ENCODE assay signal across 23 cellular contexts in the genomic region with DNA sequence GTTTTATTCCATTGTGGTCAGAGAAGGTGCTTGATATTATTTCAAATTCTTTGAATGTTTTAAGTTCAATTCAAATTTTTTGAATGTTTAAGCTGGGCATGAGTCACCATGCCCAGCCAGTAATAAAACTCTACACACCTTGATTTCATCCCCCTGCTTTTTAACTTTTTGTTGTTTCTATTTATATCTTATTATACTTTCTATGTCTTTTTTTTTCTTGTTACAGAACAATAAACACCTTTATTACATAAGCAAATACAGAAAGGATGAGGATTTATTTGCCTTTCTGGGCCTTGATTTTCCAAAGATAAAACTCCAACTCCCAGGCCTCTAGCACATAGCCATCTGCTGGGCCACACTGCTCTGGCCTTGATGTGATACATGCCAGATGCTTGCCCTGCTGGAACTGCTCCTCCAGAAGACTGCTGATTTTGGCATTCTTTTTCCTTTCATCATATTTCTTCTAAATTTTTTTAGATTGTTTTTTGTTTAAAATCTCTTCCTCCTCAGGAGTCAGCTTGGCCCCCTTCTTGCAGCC. TPM values are rescaled to one million over a fixed set of nuclear protein-coding genes. Genes with fewer than 3 reads are reported as not detected.
DNase-seq lines count a peak whose midpoint lies in the region; FAIRE-seq and TF ChIP-seq lines count a peak whose summit lies in the region.
"Had no signal": no experiment of that assay in that cellular context is flagged by ENCODE, and none has a peak within 500 bp of the region (broad histone marks: within the 10 kb centered on the region; RNA-seq: fewer than 3 reads in every experiment).

No MANE protein-coding gene starts in this region.

- H3K4me1 ChIP-seq in SK-N-SH (ENCODE audit: control insufficient read depth in 1 of 2, insufficient read depth in 2 of 2, low read depth in 1 of 2, low read length in 1 of 2) (peaks cover 0 to 6% of the 10 kb centered on the region in 2 experiments; a peak in 1 of 4 replicates), A673 (ENCODE audit: insufficient read depth, low read length, poor library complexity, severe bottlenecking) (no peaks in the 10 kb centered on the region), endodermal cell (ENCODE audit: control insufficient read depth, insufficient read depth, low read length) (no peaks in the 10 kb centered on the region)
- H3K4me1 ChIP-seq: pancreas had no signal

- H3K4me3 ChIP-seq in SK-N-SH (ENCODE audit: low read depth in 2 of 2, low read length in 1 of 2) (no peak overlapping the region), fibroblast of the aortic adventitia (ENCODE audit: low read depth, low read length) (no peak overlapping the region), A673 (ENCODE audit: low read depth, low read length, poor library complexity, severe bottlenecking) (no peak overlapping the region), endodermal cell (ENCODE audit: low read length) (no peak overlapping the region)
- H3K4me3 ChIP-seq: coronary artery, pancreas had no signal

- CTCF ChIA-PET in SK-N-SH (lab: Yijun Ruan, JAX) (interaction anchor here (0.6 to 1.6 kb wide), 2 partner anchors 13 to 1041 kb away, joined by 3 to 4 read pairs; no protein-coding TSS in a partner anchor), A673 (lab: Charles Lee) (no interaction called here)

- no peak for TF ChIP-seq RAD21 in SK-N-SH (IDR thresholded peaks at IDR 0.05; ENCODE audit: low read length)

- peak; percentile 9 for DNase-seq in ELR (ENCODE audit: low read depth)
- DNase-seq in SK-N-SH: peak; percentile 21
- DNase-seq in fibroblast of the aortic adventitia (ENCODE audit: low read depth): peak; percentile 52
- DNase-seq in A673 (ENCODE audit: low spot score): no peak
- no peak for DNase-seq in endodermal cell
- DNase-seq in NCI-H1694 (lab: John Stamatoyannopoulos, UW): no peak
- no peak for DNase-seq in UCSD-AML1 (lab: John Stamatoyannopoulos, UW; ENCODE audit: unreplicated experiment)
- DNase-seq: activated CD4-positive, alpha-beta T cell treated with anti-CD3 and anti-CD28 coated beads, Interleukin-2, amount 50 U/mL, for 1 hour; CD4-positive, CD25-positive, alpha-beta regulatory T cell; NCI-H1092 treated with DMSO at 0.1 percent for 48 hours; NCI-H2029; NCI-H446; OCI-M1; pancreas; SHP77 treated with DMSO at 0.1 percent for 48 hours had no signal

- H3K27ac ChIP-seq in SK-N-SH (ENCODE audit: low read depth in 2 of 2, low read length in 1 of 2) (peak overlapping the region in 1 of 2 experiments; percentile 12; a peak in 1 of 4 replicates), A673 (ENCODE audit: low read depth, low read length, poor library complexity, severe bottlenecking) (no peak overlapping the region), endodermal cell (ENCODE audit: low read depth, low read length) (no peak overlapping the region)
- H3K27ac ChIP-seq: coronary artery, pancreas had no signal

- BruUV-seq in A673 (replicated peaks; lab: Mats Ljungman, UMichigan): no TSS peak

- H3K36me3 ChIP-seq in SK-N-SH (replicated peaks in 1 of 2; ENCODE audit: control insufficient read depth in 1 of 2, insufficient read depth in 2 of 2, low read length in 1 of 2) (no peaks in the 10 kb centered on the region), A673 (ENCODE audit: insufficient read depth, low read length, poor library complexity, severe bottlenecking) (no peaks in the 10 kb centered on the region), endodermal cell (ENCODE audit: control insufficient read depth, insufficient read depth, low read length) (no peaks in the 10 kb centered on the region)
- H3K36me3 ChIP-seq: pancreas had no signal

- H3K9me2 ChIP-seq in SK-N-SH: no peaks in the 10 kb centered on the region

- no peaks in the 10 kb centered on the region for H3K79me2 ChIP-seq in SK-N-SH (ENCODE audit: insufficient read depth)

- H3K36me3 Mint-ChIP-seq in endodermal cell (ENCODE audit: low read depth): no peaks in the 10 kb centered on the region
- H3K36me3 Mint-ChIP-seq: CD4-positive, CD25-positive, alpha-beta regulatory T cell; type B pancreatic cell had no signal

- no peaks in the 10 kb centered on the region for H3K27me3 Mint-ChIP-seq in endodermal cell (ENCODE audit: insufficient read depth)
- H3K27me3 Mint-ChIP-seq: activated T-helper 17 cell treated with anti-CD3 and anti-CD28 coated beads, Interleukin-2, amount 50 U/mL, for 72 hours; type B pancreatic cell had no signal

- no peaks in the 10 kb centered on the region for H3K9me3 Mint-ChIP-seq in endodermal cell
- H3K9me3 Mint-ChIP-seq: activated T-helper 17 cell treated with anti-CD3 and anti-CD28 coated beads, Interleukin-2, amount 50 U/mL, for 72 hours; nephron; T-helper 1 cell treated with Interleukin-12 subunit alpha and Interleukin-12 subunit beta and Interleukin-4 antibody, amounts not matched to agents 30 μg/mL and 1 μg/mL, for 36 hours; type B pancreatic cell had no signal

- no peak overlapping the region for H3K27ac Mint-ChIP-seq in endodermal cell
- H3K27ac Mint-ChIP-seq: activated naive CD8-positive, alpha-beta T cell; activated T-helper 17 cell treated with anti-CD3 and anti-CD28 coated beads, Interleukin-2, amount 50 U/mL, for 72 hours; CD4-positive, CD25-positive, alpha-beta regulatory T cell; nephron; T-helper 1 cell treated with Interleukin-12 subunit alpha and Interleukin-12 subunit beta and Interleukin-4 antibody, amounts not matched to agents 30 μg/mL and 1 μg/mL, for 36 hours; type B pancreatic cell had no signal

- H3K4me2 ChIP-seq in SK-N-SH: no peak overlapping the region

- POLR2A ChIA-PET in SK-N-SH (lab: Yijun Ruan, JAX) (no interaction called here), A673 (lab: Charles Lee; ENCODE audit: low non-redundant PET) (no interaction called here)

- H3K27me3 ChIP-seq in SK-N-SH (ENCODE audit: insufficient read depth): no peaks in the 10 kb centered on the region
- H3K27me3 ChIP-seq in A673 (replicated peaks; ENCODE audit: insufficient read depth, low read depth, low read length, poor library complexity): no peaks in the 10 kb centered on the region
- H3K27me3 ChIP-seq in endodermal cell (ENCODE audit: control insufficient read depth, insufficient read depth, low read length, poor library complexity, severe bottlenecking): no peaks in the 10 kb centered on the region
- H3K27me3 ChIP-seq: pancreas had no signal

- H3K9me3 ChIP-seq in SK-N-SH (no peaks in the 10 kb centered on the region), A673 (ENCODE audit: low read depth, low read length, poor library complexity, severe bottlenecking) (no peaks in the 10 kb centered on the region), endodermal cell (ENCODE audit: control insufficient read depth, low read length) (peaks cover 5% of the 10 kb centered on the region)
- H3K9me3 ChIP-seq: pancreas had no signal

- H3F3A ChIP-seq in SK-N-SH (replicated peaks; ENCODE audit: insufficient read depth): peaks cover 10% of the 10 kb centered on the region

- no peaks in the 10 kb centered on the region for H4K20me1 ChIP-seq in SK-N-SH (ENCODE audit: insufficient read depth)

- no peak overlapping the region for H3K4me3 Mint-ChIP-seq in endodermal cell
- H3K4me3 Mint-ChIP-seq: activated naive CD8-positive, alpha-beta T cell; activated T-helper 17 cell treated with anti-CD3 and anti-CD28 coated beads, Interleukin-2, amount 50 U/mL, for 72 hours; CD4-positive, CD25-positive, alpha-beta regulatory T cell; nephron; T-helper 1 cell treated with Interleukin-12 subunit alpha and Interleukin-12 subunit beta and Interleukin-4 antibody, amounts not matched to agents 30 μg/mL and 1 μg/mL, for 36 hours; type B pancreatic cell had no signal

- peak; percentile 72 for FAIRE-seq in A204.1 (lab: Jason Lieb, UNC)

- no peak for TF ChIP-seq EP300 in SK-N-SH (IDR thresholded peaks at IDR 0.05; ENCODE audit: borderline replicate concordance in 1 of 2, low read depth in 1 of 2, low read length in 1 of 2)

- H3K9ac ChIP-seq in SK-N-SH (no peak overlapping the region), endodermal cell (ENCODE audit: extremely low read depth, low read length, poor library complexity, severe bottlenecking) (no peak overlapping the region)

- intact Hi-C loops in A673 (cut with micrococcal nuclease; ENCODE audit: unreplicated experiment): no loop called here

- peaks cover 13% of the 10 kb centered on the region for H3K4me1 Mint-ChIP-seq in endodermal cell
- H3K4me1 Mint-ChIP-seq: activated T-helper 17 cell treated with anti-CD3 and anti-CD28 coated beads, Interleukin-2, amount 50 U/mL, for 72 hours; CD4-positive, CD25-positive, alpha-beta regulatory T cell; nephron had no signal

- peak overlapping the region; percentile 25; the same call in 1 of the 2 replicates for H2AFZ ChIP-seq in SK-N-SH (ENCODE audit: low read depth)

- no peak for TF ChIP-seq CTCF in SK-N-SH (IDR thresholded peaks at IDR 0.05)
- TF ChIP-seq CTCF in fibroblast of the aortic adventitia (IDR thresholded peaks at IDR 0.05; ENCODE audit: insufficient read depth, low read length): no peak
- TF ChIP-seq CTCF in A673 (conservative IDR thresholded peaks at IDR 0.05; ENCODE audit: low read depth, low read length): no peak
- no peak for TF ChIP-seq CTCF in endodermal cell (conservative IDR thresholded peaks at IDR 0.05)

TF ChIP-seq in SK-N-SH, 30 proteins besides CTCF, POLR2A, EP300 and RAD21:
- peak; percentile 57 for TF ChIP-seq TCF12 (IDR thresholded peaks at IDR 0.05)
- TF ChIP-seq FOXJ3 (CRISPR knock-in tag; IDR thresholded peaks at IDR 0.05): no peak
TF ChIP-seq in SK-N-SH: peak in this region for 1.

RNA-seq across cellular contexts. Expression of gene DNAH12, which starts 14.0 kb away (rescaled TPM):
- polyA plus RNA-seq in SK-N-SH (2012; rRNA removed): 0.03 and 0.05 TPM in 2 replicates
- polyA plus RNA-seq in SK-N-SH (2012; cell fraction: cytosol; rRNA removed): 0.01 and 0.05 TPM in 2 replicates
- polyA plus RNA-seq in SK-N-SH (2012; cell fraction: nucleus; rRNA removed): 0.13 and 0.28 TPM in 2 replicates
- total RNA-seq in fibroblast of the aortic adventitia (ENCODE audit: low replicate concordance) (0.09 and 0.25 TPM in 2 replicates), A673 (2021) (not detected in 2 replicates), endodermal cell (1 to 10 TPM in 1 of 2 donors, under 1 TPM in 1; 0.77 to 2.2 TPM)
- not detected for polyA plus RNA-seq in endodermal cell (2013, experiment 1 of 2)
- 0.12 TPM for polyA plus RNA-seq in endodermal cell (2013, experiment 2 of 2)
- polyA plus RNA-seq: AG04450; CD4-positive, CD25-positive, alpha-beta regulatory T cell had no signal

RNA-seq across cellular contexts. Expression of gene PDE12, which starts 25.9 kb away (rescaled TPM):
- 7.4 and 9.5 TPM in 2 replicates for polyA plus RNA-seq in SK-N-SH (2012; rRNA removed)
- 5.7 and 7.1 TPM in 2 replicates for polyA plus RNA-seq in SK-N-SH (2012; cell fraction: cytosol; rRNA removed)
- 7.1 and 7.4 TPM in 2 replicates for polyA plus RNA-seq in SK-N-SH (2012; cell fraction: nucleus; rRNA removed)
- total RNA-seq in fibroblast of the aortic adventitia (ENCODE audit: low replicate concordance) (10.4 and 21.0 TPM in 2 replicates), A673 (2021) (12.2 and 15.3 TPM in 2 replicates), endodermal cell (10 to 100 TPM; 10.5 to 12.5 TPM)
- 11.1 TPM for polyA plus RNA-seq in endodermal cell (2013, experiment 1 of 2)
- 11.3 TPM for polyA plus RNA-seq in endodermal cell (2013, experiment 2 of 2)

Comparison
In these comparisons a context has a peak if more than half of its experiments do, and no peak if none do; other contexts are left out.
1. DNase-seq: peak in ELR (single experiment), SK-N-SH (single experiment) and fibroblast of the aortic adventitia (single experiment); none in A673 (single experiment), endodermal cell (single experiment), NCI-H1694 (single experiment) and UCSD-AML1 (single experiment).